ENCODE assay signal across 20 cellular contexts in genomic region chr9:128707446-128707845, GRCh38.
"Had no signal": no experiment of that assay in that cellular context is flagged by ENCODE, and none has a peak within 500 bp of the region (broad histone marks: within the 10 kb centered on the region; RNA-seq: fewer than 3 reads in every experiment).

No MANE protein-coding gene starts in this region.

- H3K36me3 ChIP-seq: colonic mucosa, right atrium auricular region, tibial artery, uterus had no signal

- DNase-seq: colonic mucosa; effector CD4-positive, alpha-beta T cell; foreskin melanocyte; hypothalamus; naive B cell; occipital lobe; stimulated activated CD4-positive, alpha-beta T cell treated with anti-CD3 and anti-CD28 coated beads, Interleukin-15, amount 100 ng/mL, for 24 hours; stimulated activated CD4-positive, alpha-beta T cell treated with anti-CD3 and anti-CD28 coated beads, Interleukin-1b, Interleukin-23, amount 100 ng/mL, for 48 hours; stimulated activated CD4-positive, alpha-beta T cell treated with anti-CD3 and anti-CD28 coated beads, Interleukin-4, amount 100 ng/mL, for 24 hours; upper lobe of left lung; uterus had no signal

- H3K9me3 Mint-ChIP-seq: naive B cell; nephron; stimulated activated memory B cell treated with anti-CD40 and anti-IgM and Interleukin-4, amounts not matched to agents 10 μg/mL and 1 μg/mL and 100 μg/mL, for 72 hours; stimulated activated naive CD8-positive, alpha-beta T cell treated with anti-CD3 and anti-CD28 coated beads, Interleukin-15, Interleukin-2, amounts not matched to agents 100 ng/mL and 50 ng/mL, for 24 hours had no signal

- H3K36me3 Mint-ChIP-seq: naive B cell; stimulated activated memory B cell treated with anti-CD40 and anti-IgM and Interleukin-4, amounts not matched to agents 10 μg/mL and 1 μg/mL and 100 μg/mL, for 72 hours had no signal

- H3K9ac ChIP-seq: parathyroid adenoma had no signal

- H3K27me3 Mint-ChIP-seq: naive B cell; stimulated activated memory B cell treated with anti-CD40 and anti-IgM and Interleukin-4, amounts not matched to agents 10 μg/mL and 1 μg/mL and 100 μg/mL, for 72 hours; stimulated activated naive CD8-positive, alpha-beta T cell treated with anti-CD3 and anti-CD28 coated beads, Interleukin-15, Interleukin-2, amounts not matched to agents 100 ng/mL and 50 ng/mL, for 24 hours had no signal

- ATAC-seq: heart left ventricle; left lung; stimulated activated memory B cell treated with anti-CD40 and anti-IgM and Interleukin-4, amounts not matched to agents 10 μg/mL and 1 μg/mL and 100 μg/mL, for 72 hours had no signal

- H3K4me1 Mint-ChIP-seq: nephron had no signal

- H3K4me3 Mint-ChIP-seq: naive B cell; nephron; stimulated activated memory B cell treated with anti-CD40 and anti-IgM and Interleukin-4, amounts not matched to agents 10 μg/mL and 1 μg/mL and 100 μg/mL, for 72 hours; stimulated activated naive CD8-positive, alpha-beta T cell treated with anti-CD3 and anti-CD28 coated beads, Interleukin-15, Interleukin-2, amounts not matched to agents 100 ng/mL and 50 ng/mL, for 24 hours had no signal

- H3K4me1 ChIP-seq: colonic mucosa, parathyroid adenoma, uterus had no signal

- H3K79me2 ChIP-seq: parathyroid adenoma had no signal

- H3K4me3 ChIP-seq: colonic mucosa, heart left ventricle, left lung, lung, right atrium auricular region, tibial artery, upper lobe of left lung, uterus had no signal

- H3K27me3 ChIP-seq: colonic mucosa, heart left ventricle, left lung, right atrium auricular region, tibial artery, upper lobe of left lung, uterus had no signal

- H2AFZ ChIP-seq: parathyroid adenoma had no signal

- H3K9me3 ChIP-seq: colonic mucosa, heart left ventricle, left lung, right atrium auricular region, tibial artery, upper lobe of left lung, uterus had no signal

- H3K27ac ChIP-seq: colonic mucosa, heart left ventricle, left lung, parathyroid adenoma, right atrium auricular region, tibial artery, upper lobe of left lung, uterus had no signal

- H3K27ac Mint-ChIP-seq: naive B cell; nephron; stimulated activated memory B cell treated with anti-CD40 and anti-IgM and Interleukin-4, amounts not matched to agents 10 μg/mL and 1 μg/mL and 100 μg/mL, for 72 hours; stimulated activated naive CD8-positive, alpha-beta T cell treated with anti-CD3 and anti-CD28 coated beads, Interleukin-15, Interleukin-2, amounts not matched to agents 100 ng/mL and 50 ng/mL, for 24 hours had no signal
